ENCODE assay signal across 28 cellular contexts in the genomic region with DNA sequence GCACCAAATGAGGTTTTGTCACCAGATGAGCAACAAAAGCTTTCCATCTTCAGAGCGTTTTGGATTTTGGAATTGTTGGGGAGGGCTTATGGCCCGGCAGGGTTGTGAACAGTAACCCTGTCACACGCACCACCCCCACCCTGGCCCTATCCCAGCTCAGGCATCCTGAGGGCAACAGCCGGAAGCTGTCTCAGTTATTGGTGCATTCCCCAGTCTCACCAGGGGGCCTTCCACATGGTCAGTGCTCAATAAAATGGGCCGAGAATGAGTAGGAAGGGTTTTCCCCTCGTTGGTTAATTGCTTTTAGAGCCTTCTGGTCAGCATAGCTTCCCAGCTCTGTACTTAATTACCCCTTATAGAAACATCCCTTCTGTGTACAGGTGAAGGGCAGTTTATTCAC. TPM values are rescaled to one million over a fixed set of nuclear protein-coding genes. Genes with fewer than 3 reads are reported as not detected.
DNase-seq lines count a peak whose midpoint lies in the region; ATAC-seq, FAIRE-seq and TF ChIP-seq lines count a peak whose summit lies in the region.
"Had no signal": no experiment of that assay in that cellular context is flagged by ENCODE, and none has a peak within 500 bp of the region (broad histone marks: within the 10 kb centered on the region; RNA-seq: fewer than 3 reads in every experiment).

No MANE protein-coding gene starts in this region.

- H3K9me3 Mint-ChIP-seq in astrocyte (ENCODE audit: unreplicated experiment), result peaks cover 2% of the 10 kb centered on the region
- H3K9me3 Mint-ChIP-seq: activated T-cell treated with anti-CD3 and anti-CD28 coated beads, Interleukin-2, amount 50 U/mL, for 72 hours; CD4-positive, alpha-beta T cell; mesothelial cell of epicardium had no signal

- 90% methylated on average over 5 of the region's 6 CpGs for WGBS in SK-N-SH (ENCODE audit: low lambda C conversion rate)
- 83% methylated on average over 6 of the region's 6 CpGs for WGBS in smooth muscle cell (ENCODE audit: low lambda C conversion rate)

- FAIRE-seq in astrocyte (lab: Jason Lieb, UNC), result no peak
- FAIRE-seq: A204.1 had no signal

- TF ChIP-seq CTCF in left ventricle myocardium inferior (IDR thresholded peaks at IDR 0.05; ENCODE audit: borderline replicate concordance) (no peak), astrocyte (IDR thresholded peaks at IDR 0.05; ENCODE audit: insufficient read depth, low read depth, low read length) (no peak), fibroblast of villous mesenchyme (IDR thresholded peaks at IDR 0.05; ENCODE audit: insufficient read depth, low read depth, low read length) (no peak), tibial artery (IDR thresholded peaks at IDR 0.05) (no peak), SK-N-SH (IDR thresholded peaks at IDR 0.05) (no peak), smooth muscle cell (IDR thresholded peaks at IDR 0.05; ENCODE audit: borderline replicate concordance, insufficient read depth, poor library complexity, severe bottlenecking) (no peak)

- H3K36me3 ChIP-seq in left ventricle myocardium inferior (peaks cover 45% of the 10 kb centered on the region), astrocyte (ENCODE audit: insufficient read depth, low read length) (no peaks in the 10 kb centered on the region), tibial artery (peaks cover 13 to 47% (median 22%) of the 10 kb centered on the region in 3 donors), SK-N-SH (replicated peaks in 1 of 2; ENCODE audit: control insufficient read depth in 1 of 2, insufficient read depth in 2 of 2, low read length in 1 of 2) (peaks cover 13 to 15% of the 10 kb centered on the region in 2 experiments), smooth muscle cell (ENCODE audit: low read depth) (no peaks in the 10 kb centered on the region)
- H3K36me3 ChIP-seq: breast epithelium had no signal

- no peak overlapping the region for H3K4me3 Mint-ChIP-seq in astrocyte (ENCODE audit: unreplicated experiment)
- H3K4me3 Mint-ChIP-seq: activated T-cell treated with anti-CD3 and anti-CD28 coated beads, Interleukin-2, amount 50 U/mL, for 72 hours; CD4-positive, alpha-beta T cell; H9; mesothelial cell of epicardium had no signal

- H3K27me3 Mint-ChIP-seq in astrocyte (ENCODE audit: low read depth, unreplicated experiment), result no peaks in the 10 kb centered on the region
- H3K27me3 Mint-ChIP-seq: CD4-positive, alpha-beta T cell had no signal

- intact Hi-C loops in left ventricle myocardium inferior (cut with micrococcal nuclease) (no loop called here), left cardiac atrium (cut with DNase I) (no loop called here), tibial artery (cut with DNase I; ENCODE audit: low total_unique reads) (no loop called here)

- H3K9ac ChIP-seq in astrocyte (ENCODE audit: low read length), result no peak overlapping the region
- H3K9ac ChIP-seq in SK-N-SH, result no peak overlapping the region
- no peak overlapping the region for H3K9ac ChIP-seq in smooth muscle cell (ENCODE audit: low read depth)

- H3K4me1 Mint-ChIP-seq in astrocyte (ENCODE audit: low read depth, unreplicated experiment), result peaks cover 2% of the 10 kb centered on the region

- no peak overlapping the region for H3K27ac Mint-ChIP-seq in astrocyte (ENCODE audit: unreplicated experiment)
- H3K27ac Mint-ChIP-seq: activated T-cell treated with anti-CD3 and anti-CD28 coated beads, Interleukin-2, amount 50 U/mL, for 72 hours; CD4-positive, alpha-beta T cell; mesothelial cell of epicardium had no signal

- H3K9me3 ChIP-seq in left ventricle myocardium inferior (replicated peaks), result no peaks in the 10 kb centered on the region
- peaks cover 4% of the 10 kb centered on the region for H3K9me3 ChIP-seq in astrocyte (ENCODE audit: insufficient read depth, low read depth, low read length)
- H3K9me3 ChIP-seq in tibial artery, result no peaks in the 10 kb centered on the region
- no peaks in the 10 kb centered on the region for H3K9me3 ChIP-seq in SK-N-SH
- no peaks in the 10 kb centered on the region for H3K9me3 ChIP-seq in smooth muscle cell (replicated peaks; ENCODE audit: low read depth)
- H3K9me3 ChIP-seq: adrenal gland, breast epithelium, SJCRH30, stomach, thyroid gland, vagina had no signal

- no peak for TF ChIP-seq RAD21 in SK-N-SH (IDR thresholded peaks at IDR 0.05; ENCODE audit: low read length)

- H3K27me3 ChIP-seq in left ventricle myocardium inferior (ENCODE audit: low read depth), result no peaks in the 10 kb centered on the region
- no peaks in the 10 kb centered on the region for H3K27me3 ChIP-seq in astrocyte (ENCODE audit: insufficient read depth, low read length)
- no peaks in the 10 kb centered on the region for H3K27me3 ChIP-seq in tibial artery
- no peaks in the 10 kb centered on the region for H3K27me3 ChIP-seq in SK-N-SH (ENCODE audit: insufficient read depth)
- no peaks in the 10 kb centered on the region for H3K27me3 ChIP-seq in smooth muscle cell (ENCODE audit: low read depth)
- H3K27me3 ChIP-seq: adrenal gland, breast epithelium, SJCRH30, spleen, stomach, thyroid gland, vagina had no signal

- peaks cover 38% of the 10 kb centered on the region for H3K4me1 ChIP-seq in left ventricle myocardium inferior
- peaks cover 23% of the 10 kb centered on the region for H3K4me1 ChIP-seq in astrocyte (ENCODE audit: insufficient read depth, low read length)
- peaks cover 8 to 61% (median 45%) of the 10 kb centered on the region in 4 donors for H3K4me1 ChIP-seq in tibial artery
- peaks cover 9 to 14% of the 10 kb centered on the region in 2 experiments; a peak in 3 of 4 replicates for H3K4me1 ChIP-seq in SK-N-SH (ENCODE audit: control insufficient read depth in 1 of 2, insufficient read depth in 2 of 2, low read depth in 1 of 2, low read length in 1 of 2)
- peaks cover 6% of the 10 kb centered on the region for H3K4me1 ChIP-seq in smooth muscle cell (ENCODE audit: low read depth)
- H3K4me1 ChIP-seq: SJCRH30 had no signal

- CTCF ChIA-PET in SK-N-SH (lab: Yijun Ruan, JAX), result interaction anchor here (1.3 kb wide), 1 partner anchor 12 kb away, joined by 4 read pairs; no protein-coding TSS in a partner anchor

- H4K20me1 ChIP-seq in astrocyte (ENCODE audit: insufficient read depth, low read length) (peaks cover 4% of the 10 kb centered on the region), SK-N-SH (ENCODE audit: insufficient read depth) (no peaks in the 10 kb centered on the region; the same call in 1 of the 2 replicates), smooth muscle cell (ENCODE audit: low read depth) (no peaks in the 10 kb centered on the region)

- POLR2A ChIA-PET in SK-N-SH (lab: Yijun Ruan, JAX), result no interaction called here

- H3K4me3 ChIP-seq in left ventricle myocardium inferior (no peak overlapping the region), astrocyte (ENCODE audit: insufficient read depth, low read depth, low read length) (no peak overlapping the region), fibroblast of villous mesenchyme (ENCODE audit: low read depth, low read length) (no peak overlapping the region), tibial artery (no peak overlapping the region), SK-N-SH (ENCODE audit: low read depth in 2 of 2, low read length in 1 of 2) (no peak overlapping the region; a peak in 1 of 4 replicates), smooth muscle cell (no peak overlapping the region)
- H3K4me3 ChIP-seq: adrenal gland, breast epithelium, SJCRH30, spleen, stomach, thyroid gland, vagina had no signal

- H3K27ac ChIP-seq in left ventricle myocardium inferior (replicated peaks) (peak overlapping the region; percentile 46), astrocyte (ENCODE audit: low read depth, low read length) (no peak overlapping the region), tibial artery (peak overlapping the region; percentile 62 to 98), SK-N-SH (ENCODE audit: low read depth in 2 of 2, low read length in 1 of 2) (no peak overlapping the region), smooth muscle cell (ENCODE audit: low read depth) (no peak overlapping the region)
- H3K27ac ChIP-seq: adrenal gland, SJCRH30, thyroid gland, vagina had no signal

- DNase-seq in left ventricle myocardium inferior, result no peak
- no peak for DNase-seq in left cardiac atrium
- DNase-seq in astrocyte (ENCODE audit: low read depth), result no peak
- peak; percentile 26 for DNase-seq in fibroblast of villous mesenchyme (ENCODE audit: low read depth)
- no peak for DNase-seq in tibial artery
- DNase-seq in NCI-H774 (lab: John Stamatoyannopoulos, UW), result no peak
- DNase-seq in SK-N-SH, result no peak
- DNase-seq in smooth muscle cell (lab: John Stamatoyannopoulos, UW; ENCODE audit: unreplicated experiment), result no peak
- DNase-seq: activated T-cell treated with anti-CD3 and anti-CD28 coated beads, Interleukin-2, amount 50 U/mL, for 72 hours; adrenal gland; CD4-positive, alpha-beta T cell; DND-41; effector CD8-positive, alpha-beta T cell; H9; MV-4-11; NCI-H1436 treated with DMSO at 0.1 percent for 48 hours; NCI-H2081 treated with DMSO at 0.1 percent for 48 hours; NCI-H226; NCI-H526 treated with DMSO at 0.1 percent for 48 hours; right cardiac atrium; SJCRH30; spleen; stomach had no signal

- H3K79me2 ChIP-seq in astrocyte (ENCODE audit: insufficient read depth, low read length) (no peaks in the 10 kb centered on the region), SK-N-SH (ENCODE audit: insufficient read depth) (peaks cover 18% of the 10 kb centered on the region; the same call in 1 of the 2 replicates), smooth muscle cell (ENCODE audit: low read depth) (no peaks in the 10 kb centered on the region)

- no peak for ATAC-seq in left cardiac atrium
- ATAC-seq: activated T-cell treated with anti-CD3 and anti-CD28 coated beads, Interleukin-2, amount 50 U/mL, for 72 hours; right cardiac atrium had no signal

- no peak for TF ChIP-seq EP300 in SK-N-SH (IDR thresholded peaks at IDR 0.05; ENCODE audit: borderline replicate concordance in 1 of 2, low read depth in 1 of 2, low read length in 1 of 2)

- H3K36me3 Mint-ChIP-seq in astrocyte (ENCODE audit: low read depth, unreplicated experiment), result peaks cover 23% of the 10 kb centered on the region

- H3K4me2 ChIP-seq in astrocyte (ENCODE audit: low read length) (peak overlapping the region; percentile 15), SK-N-SH (no peak overlapping the region), smooth muscle cell (no peak overlapping the region)

- H3F3A ChIP-seq in SK-N-SH (replicated peaks; ENCODE audit: insufficient read depth) (peaks cover 16% of the 10 kb centered on the region), smooth muscle cell (ENCODE audit: low read depth) (peaks cover 5% of the 10 kb centered on the region)

- no peaks in the 10 kb centered on the region for H3K9me2 ChIP-seq in SK-N-SH

- H2AFZ ChIP-seq in astrocyte (ENCODE audit: low read depth, low read length) (no peak overlapping the region), SK-N-SH (ENCODE audit: low read depth) (no peak overlapping the region), smooth muscle cell (ENCODE audit: low read depth) (no peak overlapping the region)

TF ChIP-seq in SK-N-SH, 30 proteins besides CTCF, POLR2A, EP300 and RAD21 (continues in another document):
- no peak for TF ChIP-seq RFX5 (IDR thresholded peaks at IDR 0.05; ENCODE audit: low read length)

RNA-seq across cellular contexts. Expression of a gene that starts 46.0 kb away (rescaled TPM):
- 54.7 TPM for total RNA-seq in left ventricle myocardium inferior
- total RNA-seq in left cardiac atrium, result 10 to 100 TPM; 53.4 to 60.3 TPM
- 19.6 and 20.2 TPM in 2 replicates for total RNA-seq in astrocyte
- 28.3 and 31.5 TPM in 2 replicates for total RNA-seq in fibroblast of villous mesenchyme
- polyA plus RNA-seq in SK-N-SH (2012; rRNA removed), result 10.2 and 15.0 TPM in 2 replicates
- 6.1 and 10.0 TPM in 2 replicates for polyA plus RNA-seq in SK-N-SH (2012; cell fraction: cytosol; rRNA removed)
- polyA plus RNA-seq in SK-N-SH (2012; cell fraction: nucleus; rRNA removed), result 18.6 and 21.7 TPM in 2 replicates
- total RNA-seq in smooth muscle cell, result 16.1 and 17.7 TPM in 2 replicates
- 26.5 and 26.6 TPM in 2 replicates for polyA plus RNA-seq in smooth muscle cell

Comparison
In these comparisons a context has a peak if more than half of its experiments do, and no peak if none do; other contexts are left out.
1. H3K27ac ChIP-seq: peak in left ventricle myocardium inferior (single experiment) and tibial artery (2 of 2); none in astrocyte (single experiment), SK-N-SH (0 of 2) and smooth muscle cell (single experiment).